In the genomic region with DNA sequence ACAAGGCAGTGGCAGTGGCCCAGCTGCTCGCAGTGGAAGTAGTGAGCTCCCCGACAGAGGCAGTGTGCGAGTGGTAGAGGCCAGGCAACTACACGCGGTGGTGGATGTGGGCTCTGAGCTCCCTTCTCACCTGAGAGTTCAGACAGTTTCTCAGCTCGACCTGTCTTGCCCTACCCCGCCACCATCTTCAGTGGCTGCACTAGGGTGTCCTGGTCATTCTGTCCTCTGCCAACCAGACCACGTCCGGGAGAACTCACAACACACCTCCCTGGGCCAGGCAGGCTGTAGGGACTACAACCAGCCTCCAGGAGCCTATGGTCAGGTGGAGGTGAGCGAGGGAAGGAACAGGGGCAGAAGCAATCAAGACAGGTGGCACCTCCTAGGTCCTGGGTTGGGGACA, we compare ENCODE assay signal across 15 cellular contexts.
DNase-seq lines count a peak whose midpoint lies in the region; ATAC-seq and TF ChIP-seq lines count a peak whose summit lies in the region.
"Had no signal": no experiment of that assay in that cellular context is flagged by ENCODE, and none has a peak within 500 bp of the region (broad histone marks: within the 10 kb centered on the region; RNA-seq: fewer than 3 reads in every experiment).

No MANE protein-coding gene starts in this region.

- H3K9me3 Mint-ChIP-seq in activated naive CD8-positive, alpha-beta T cell treated with anti-CD3 and anti-CD28 coated beads for 36 hours, result no peaks in the 10 kb centered on the region
- H3K9me3 Mint-ChIP-seq: CD4-positive, CD25-positive, alpha-beta regulatory T cell; CD8-positive, alpha-beta memory T cell had no signal

- H3K23ac ChIP-seq in IMR-90 (ENCODE audit: low read depth, low read length), result no peak overlapping the region
- no peak overlapping the region for H3K23ac ChIP-seq in trophoblast cell (ENCODE audit: low read length)

- no peak overlapping the region for H2BK20ac ChIP-seq in IMR-90 (ENCODE audit: low read depth, low read length)

- 0 out of 2 replicates have a peak overlapping the region, but pooled peaks have one; percentile 17 for H3K9ac ChIP-seq in BLaER1
- H3K9ac ChIP-seq in IMR-90 (ENCODE audit: low read depth, low read length), result no peak overlapping the region
- H3K9ac ChIP-seq in trophoblast cell (ENCODE audit: low read length), result no peak overlapping the region
- H3K9ac ChIP-seq: GM23248 had no signal

- H4K8ac ChIP-seq in IMR-90 (ENCODE audit: low read depth in 2 of 2, low read length in 2 of 2) (no peak overlapping the region), trophoblast cell (ENCODE audit: low read depth, low read length) (no peak overlapping the region)

- no peak overlapping the region for H2AK9ac ChIP-seq in IMR-90 (replicated peaks; ENCODE audit: low read depth, low read length, poor library complexity)

- H3K4me3 Mint-ChIP-seq in activated naive CD8-positive, alpha-beta T cell treated with anti-CD3 and anti-CD28 coated beads for 36 hours, result no peak overlapping the region
- H3K4me3 Mint-ChIP-seq: CD4-positive, CD25-positive, alpha-beta regulatory T cell; CD8-positive, alpha-beta memory T cell had no signal

- H3K4ac ChIP-seq in IMR-90 (ENCODE audit: low read depth, low read length), result no peak overlapping the region; the same call in 1 of the 2 replicates
- H3K4ac ChIP-seq in trophoblast cell (ENCODE audit: low read depth, low read length), result no peak overlapping the region

- TF ChIP-seq CTCF in IMR-90 (conservative IDR thresholded peaks at IDR 0.05; ENCODE audit: low read depth, low read length), result no peak

- no peaks in the 10 kb centered on the region for H3K79me2 ChIP-seq in trophoblast cell (ENCODE audit: control insufficient read depth, insufficient read depth, low read length, poor library complexity)

- in situ Hi-C loops in IMR-90 (cut with MboI; ENCODE audit: low sequenced_read_pairs), result no loop called here

- BruUV-seq in IMR-90 (replicated peaks; lab: Mats Ljungman, UMichigan), result no TSS peak

- H3K36me3 ChIP-seq in BLaER1 (no peaks in the 10 kb centered on the region), IMR-90 (ENCODE audit: control insufficient read depth, insufficient read depth, low read length) (no peaks in the 10 kb centered on the region), trophoblast cell (ENCODE audit: control insufficient read depth in 1 of 2, insufficient read depth in 2 of 2, low read length in 2 of 2) (no peaks in the 10 kb centered on the region)

- no peak overlapping the region for H3K4me3 ChIP-seq in BLaER1
- H3K4me3 ChIP-seq in IMR-90 (ENCODE audit: insufficient read depth, low read depth, low read length), result no peak overlapping the region
- no peak overlapping the region for H3K4me3 ChIP-seq in trophoblast cell (ENCODE audit: low read depth, low read length)
- H3K4me3 ChIP-seq: GM23248 had no signal

- H2BK5ac ChIP-seq in IMR-90 (ENCODE audit: low read depth, low read length, poor library complexity, severe bottlenecking), result no peak overlapping the region
- no peak overlapping the region for H2BK5ac ChIP-seq in trophoblast cell (ENCODE audit: low read depth, low read length, poor library complexity)

- no CpG with 5 or more reads among the region's 10 CpGs for WGBS in IMR-90 (ENCODE audit: extremely low coverage in 2 of 2, insufficient read length in 1 of 2), 2 experiments
- no CpG with 5 or more reads among the region's 10 CpGs for WGBS in trophoblast cell (ENCODE audit: extremely low coverage, insufficient coverage, insufficient read length)

- no peak overlapping the region for H2BK12ac ChIP-seq in trophoblast cell (ENCODE audit: low read length)

- H2AK5ac ChIP-seq in IMR-90 (ENCODE audit: low read depth, low read length), result peak overlapping the region; percentile 64
- H2AK5ac ChIP-seq in trophoblast cell (ENCODE audit: low read length), result peak overlapping the region; percentile 49

- H3K36me3 Mint-ChIP-seq in activated naive CD8-positive, alpha-beta T cell treated with anti-CD3 and anti-CD28 coated beads for 36 hours, result no peaks in the 10 kb centered on the region
- H3K36me3 Mint-ChIP-seq: CD4-positive, CD25-positive, alpha-beta regulatory T cell had no signal

- no peak overlapping the region for H3K18ac ChIP-seq in IMR-90 (ENCODE audit: low read depth, low read length)
- H3K18ac ChIP-seq in trophoblast cell (ENCODE audit: low read length), result no peak overlapping the region

- H4K91ac ChIP-seq in IMR-90 (ENCODE audit: insufficient read depth, low read depth, low read length) (no peak overlapping the region), trophoblast cell (ENCODE audit: low read depth, low read length) (peak overlapping the region; percentile 4)

- no peak overlapping the region for H4K12ac ChIP-seq in trophoblast cell (ENCODE audit: low read depth, low read length)

- H3K9me3 ChIP-seq in BLaER1 (no peaks in the 10 kb centered on the region), IMR-90 (ENCODE audit: control insufficient read depth, insufficient read depth, low read length) (no peaks in the 10 kb centered on the region), trophoblast cell (ENCODE audit: insufficient read depth, low read depth, low read length) (no peaks in the 10 kb centered on the region)
- H3K9me3 ChIP-seq: Caco-2 had no signal

- DNase-seq in IMR-90, result no peak
- DNase-seq in ecto neural progenitor cell (ENCODE audit: low spot score), result peak; percentile 27
- DNase-seq in trophoblast cell, result no peak
- no peak for DNase-seq in NCI-H2227 (lab: John Stamatoyannopoulos, UW; ENCODE audit: unreplicated experiment)
- DNase-seq in activated naive CD8-positive, alpha-beta T cell treated with anti-CD3 and anti-CD28 coated beads for 36 hours, result no peak
- DNase-seq in NCI-H1436 treated with DMSO at 0.1 percent for 48 hours (lab: John Stamatoyannopoulos, UW), result no peak
- DNase-seq: 8988T; C1 segment of cervical spinal cord; Caco-2; CD4-positive, CD25-positive, alpha-beta regulatory T cell; CD8-positive, alpha-beta memory T cell; GM23248; H7 had no signal

- peak overlapping the region; percentile 76 for H3K4me2 ChIP-seq in BLaER1
- H3K4me2 ChIP-seq in IMR-90 (ENCODE audit: low read depth, low read length), result no peak overlapping the region
- no peak overlapping the region for H3K4me2 ChIP-seq in trophoblast cell (ENCODE audit: low read length)

- intact Hi-C loops in IMR-90 (cut with micrococcal nuclease), result no loop called here

- no peak overlapping the region for H2BK120ac ChIP-seq in IMR-90 (ENCODE audit: low read depth, low read length)
- H2BK120ac ChIP-seq in trophoblast cell (ENCODE audit: insufficient read depth, low read length, poor library complexity), result no peak overlapping the region

- H2AFZ ChIP-seq in IMR-90 (replicated peaks; ENCODE audit: low read length, poor library complexity), result no peak overlapping the region
- no peak overlapping the region for H2AFZ ChIP-seq in trophoblast cell (ENCODE audit: insufficient read depth, low read length, poor library complexity)
- H2AFZ ChIP-seq: GM23248 had no signal

- no peak overlapping the region for H3K27ac Mint-ChIP-seq in activated naive CD8-positive, alpha-beta T cell treated with anti-CD3 and anti-CD28 coated beads for 36 hours
- H3K27ac Mint-ChIP-seq: CD4-positive, CD25-positive, alpha-beta regulatory T cell had no signal

- dilution Hi-C loops in IMR-90 (cut with HindIII; ENCODE audit: low sequenced_read_pairs, unreplicated experiment), result no loop called here

- no peak overlapping the region; the same call in 2 of the 3 replicates for H2BK15ac ChIP-seq in IMR-90 (ENCODE audit: low read depth, low read length)

- POLR2A ChIA-PET in IMR-90 (lab: Charles Lee; ENCODE audit: unreplicated experiment), result no interaction called here

- no peak for TF ChIP-seq RAD21 in IMR-90 (IDR thresholded peaks at IDR 0.05; ENCODE audit: low read length)

- H3K79me1 ChIP-seq in IMR-90 (ENCODE audit: low read depth in 1 of 2, low read length in 2 of 2) (no peaks in the 10 kb centered on the region), trophoblast cell (ENCODE audit: low read length) (no peaks in the 10 kb centered on the region)

- H3K27me3 ChIP-seq in BLaER1 (no peaks in the 10 kb centered on the region), IMR-90 (ENCODE audit: control insufficient read depth, insufficient read depth, low read length) (peaks cover 5% of the 10 kb centered on the region), trophoblast cell (ENCODE audit: insufficient read depth, low read length) (no peaks in the 10 kb centered on the region)

- ATAC-seq in IMR-90 (ENCODE audit: low read depth), result no peak
- ATAC-seq: HCT116 had no signal

- no peak overlapping the region for H4K5ac ChIP-seq in IMR-90 (ENCODE audit: low read depth, low read length)

- H3K27me3 Mint-ChIP-seq in activated naive CD8-positive, alpha-beta T cell treated with anti-CD3 and anti-CD28 coated beads for 36 hours, result no peaks in the 10 kb centered on the region

- H3K56ac ChIP-seq in IMR-90 (ENCODE audit: extremely low read depth, insufficient read depth, low read length), result no peak overlapping the region

- CTCF ChIA-PET in IMR-90 (lab: Yijun Ruan, JAX), result no interaction called here

- H3K14ac ChIP-seq in IMR-90 (replicated peaks; ENCODE audit: low read depth, low read length), result no peak overlapping the region
- peak overlapping the region; percentile 29 for H3K14ac ChIP-seq in trophoblast cell (ENCODE audit: low read length)

- H3K4me1 Mint-ChIP-seq in activated naive CD8-positive, alpha-beta T cell treated with anti-CD3 and anti-CD28 coated beads for 36 hours, result peaks cover 7% of the 10 kb centered on the region
- H3K4me1 Mint-ChIP-seq: CD4-positive, CD25-positive, alpha-beta regulatory T cell; CD8-positive, alpha-beta memory T cell had no signal

- 0 out of 2 replicates have a peak overlapping the region, but pooled peaks have one; percentile 23 for H3K27ac ChIP-seq in BLaER1
- H3K27ac ChIP-seq in IMR-90 (ENCODE audit: insufficient read depth, low read length), result no peak overlapping the region
- H3K27ac ChIP-seq in trophoblast cell (ENCODE audit: low read depth, low read length), result no peak overlapping the region
- H3K27ac ChIP-seq: GM23248 had no signal

- H4K20me1 ChIP-seq in BLaER1 (no peaks in the 10 kb centered on the region), IMR-90 (ENCODE audit: insufficient read depth, low read length) (no peaks in the 10 kb centered on the region; the same call in 1 of the 2 replicates)

- peaks cover 12% of the 10 kb centered on the region; the same call in 1 of the 2 replicates for H3K9me1 ChIP-seq in IMR-90 (ENCODE audit: insufficient read depth, low read length)

- H3K4me1 ChIP-seq in BLaER1 (peaks cover 55% of the 10 kb centered on the region), IMR-90 (ENCODE audit: control insufficient read depth, insufficient read depth, low read length) (peaks cover 3% of the 10 kb centered on the region; the same call in 1 of the 2 replicates), trophoblast cell (ENCODE audit: control insufficient read depth in 1 of 2, insufficient read depth in 2 of 2, low read length in 2 of 2) (peaks cover 9 to 11% of the 10 kb centered on the region in 2 experiments)
- H3K4me1 ChIP-seq: Caco-2 had no signal

- TF ChIP-seq POLR2A in IMR-90 (IDR thresholded peaks at IDR 0.05; ENCODE audit: low read depth, low read length), result no peak

TF ChIP-seq in IMR-90, 13 proteins besides CTCF, POLR2A, EP300 and RAD21:
- TF ChIP-seq FOS (IDR thresholded peaks at IDR 0.05; ENCODE audit: low read depth, low read length), result no peak
- TF ChIP-seq MAFK (IDR thresholded peaks at IDR 0.05; ENCODE audit: low read depth, low read length), result no peak
- no peak for TF ChIP-seq RFX5 (IDR thresholded peaks at IDR 0.05; ENCODE audit: low read depth, low read length)
TF ChIP-seq in IMR-90: peak in this region for 0.
